Comparison of ENCODE assay signal across 1 cellular context in the genomic region with DNA sequence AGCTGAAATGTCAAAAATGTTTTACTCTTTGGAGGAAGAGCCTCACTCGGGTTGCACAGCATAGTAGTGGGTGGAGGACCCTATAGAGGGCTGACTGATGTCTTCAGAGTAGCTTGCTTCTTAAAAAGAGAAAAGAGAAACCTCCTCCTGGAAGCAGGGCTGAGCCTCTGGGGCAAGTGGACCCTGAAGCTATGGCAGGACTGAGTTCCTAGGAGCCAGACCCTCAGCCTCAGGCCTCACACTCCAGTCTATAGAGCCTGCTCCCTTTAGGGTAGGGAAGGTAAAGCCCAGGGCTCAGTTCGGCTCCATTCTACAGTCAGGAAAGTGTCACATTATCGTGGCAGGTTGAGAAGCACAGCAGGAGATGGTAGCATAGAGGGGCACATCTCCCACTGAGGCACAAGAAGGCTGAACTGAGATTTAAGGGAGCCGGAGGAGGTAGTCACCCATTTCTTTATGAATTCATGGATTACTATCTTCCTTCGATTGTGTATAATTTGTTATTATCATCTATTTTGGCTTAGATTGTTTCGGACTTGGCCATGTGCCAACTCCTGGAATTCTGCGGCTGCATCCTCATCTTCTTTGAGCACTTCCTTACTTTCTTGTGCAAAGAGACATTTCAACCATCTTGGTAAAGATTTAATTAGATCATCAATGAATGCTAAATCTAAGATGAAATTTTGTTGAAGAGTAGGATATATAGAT.
TF ChIP-seq lines count a peak whose summit lies in the region.

No MANE protein-coding gene starts in this region.

TF ChIP-seq in WTC11, 78 proteins besides CTCF, POLR2A, EP300 and RAD21 (continued from another document):
- TF ChIP-seq USF1 (CRISPR knock-in tag; IDR thresholded peaks at IDR 0.05) = no peak
- TF ChIP-seq, protein P1, sequence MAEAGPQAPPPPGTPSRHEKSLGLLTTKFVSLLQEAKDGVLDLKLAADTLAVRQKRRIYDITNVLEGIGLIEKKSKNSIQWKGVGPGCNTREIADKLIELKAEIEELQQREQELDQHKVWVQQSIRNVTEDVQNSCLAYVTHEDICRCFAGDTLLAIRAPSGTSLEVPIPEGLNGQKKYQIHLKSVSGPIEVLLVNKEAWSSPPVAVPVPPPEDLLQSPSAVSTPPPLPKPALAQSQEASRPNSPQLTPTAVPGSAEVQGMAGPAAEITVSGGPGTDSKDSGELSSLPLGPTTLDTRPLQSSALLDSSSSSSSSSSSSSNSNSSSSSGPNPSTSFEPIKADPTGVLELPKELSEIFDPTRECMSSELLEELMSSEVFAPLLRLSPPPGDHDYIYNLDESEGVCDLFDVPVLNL (CRISPR knock-in tag; IDR thresholded peaks at IDR 0.05; ENCODE audit: borderline replicate concordance, low read depth) = no peak
- TF ChIP-seq NFE2L1 (CRISPR knock-in tag; IDR thresholded peaks at IDR 0.05) = no peak
- TF ChIP-seq, protein P2, sequence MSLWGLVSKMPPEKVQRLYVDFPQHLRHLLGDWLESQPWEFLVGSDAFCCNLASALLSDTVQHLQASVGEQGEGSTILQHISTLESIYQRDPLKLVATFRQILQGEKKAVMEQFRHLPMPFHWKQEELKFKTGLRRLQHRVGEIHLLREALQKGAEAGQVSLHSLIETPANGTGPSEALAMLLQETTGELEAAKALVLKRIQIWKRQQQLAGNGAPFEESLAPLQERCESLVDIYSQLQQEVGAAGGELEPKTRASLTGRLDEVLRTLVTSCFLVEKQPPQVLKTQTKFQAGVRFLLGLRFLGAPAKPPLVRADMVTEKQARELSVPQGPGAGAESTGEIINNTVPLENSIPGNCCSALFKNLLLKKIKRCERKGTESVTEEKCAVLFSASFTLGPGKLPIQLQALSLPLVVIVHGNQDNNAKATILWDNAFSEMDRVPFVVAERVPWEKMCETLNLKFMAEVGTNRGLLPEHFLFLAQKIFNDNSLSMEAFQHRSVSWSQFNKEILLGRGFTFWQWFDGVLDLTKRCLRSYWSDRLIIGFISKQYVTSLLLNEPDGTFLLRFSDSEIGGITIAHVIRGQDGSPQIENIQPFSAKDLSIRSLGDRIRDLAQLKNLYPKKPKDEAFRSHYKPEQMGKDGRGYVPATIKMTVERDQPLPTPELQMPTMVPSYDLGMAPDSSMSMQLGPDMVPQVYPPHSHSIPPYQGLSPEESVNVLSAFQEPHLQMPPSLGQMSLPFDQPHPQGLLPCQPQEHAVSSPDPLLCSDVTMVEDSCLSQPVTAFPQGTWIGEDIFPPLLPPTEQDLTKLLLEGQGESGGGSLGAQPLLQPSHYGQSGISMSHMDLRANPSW (CRISPR knock-in tag; conservative IDR thresholded peaks at IDR 0.05; ENCODE audit: low read depth) = no peak
- no peak for TF ChIP-seq ETV6 (CRISPR knock-in tag; IDR thresholded peaks at IDR 0.05)
- no peak for TF ChIP-seq KAT7 (CRISPR knock-in tag; IDR thresholded peaks at IDR 0.05; ENCODE audit: borderline replicate concordance)
- TF ChIP-seq GRHL2 (CRISPR knock-in tag; IDR thresholded peaks at IDR 0.05; ENCODE audit: insufficient replicate concordance, severe bottlenecking) = no peak
